8 cellular contexts compared by ENCODE assay signal in genomic region chr11:65111537-65112225, GRCh38. TPM values are rescaled to one million over a fixed set of nuclear protein-coding genes. Genes with fewer than 3 reads are reported as not detected.
A peak's percentile ranks its signal among the peaks of the same experiment; 100 is the strongest.
DNase-seq lines count a peak whose midpoint lies in the region; ATAC-seq, FAIRE-seq and TF ChIP-seq lines count a peak whose summit lies in the region.

Gene TM7SF2 (plus strand): TSS chr11:65111872. CDS start chr11:65112016, 144 bp downstream.

- peaks cover 0 to 54% (median 25%) of the 10 kb centered on the region in 4 donors for H3K4me1 Mint-ChIP-seq in CD4-positive, CD25-positive, alpha-beta regulatory T cell

- H3K36me3 Mint-ChIP-seq in CD4-positive, CD25-positive, alpha-beta regulatory T cell = peaks cover 6% of the 10 kb centered on the region

- H4K20me1 ChIP-seq in OCI-LY3 (ENCODE audit: insufficient read depth, low read length) = peaks cover 5% of the 10 kb centered on the region
- no peaks in the 10 kb centered on the region for H4K20me1 ChIP-seq in endothelial cell of umbilical vein (replicated peaks; ENCODE audit: control insufficient read depth, extremely low read depth, insufficient read depth, low read length)

- no peaks in the 10 kb centered on the region for H3K9me1 ChIP-seq in endothelial cell of umbilical vein (replicated peaks; ENCODE audit: control insufficient read depth, extremely low read depth, insufficient read depth, low read length)

- dilution Hi-C loops in endothelial cell of umbilical vein (cut with MboI; ENCODE audit: extremely low pct_ligation_motif_present, low sequenced_read_pairs) = no loop called here

- H3K27ac Mint-ChIP-seq in CD4-positive, CD25-positive, alpha-beta regulatory T cell = peak within 1 kb of the TSS; percentile 89 to 96 (median 90)

- H3K27ac ChIP-seq in CD4-positive, CD25-positive, alpha-beta regulatory T cell (ENCODE audit: insufficient read depth, low read length, poor library complexity, severe bottlenecking) = peak within 1 kb of the TSS; percentile 69
- H3K27ac ChIP-seq in OCI-LY3 (ENCODE audit: low read length) = peak within 1 kb of the TSS; percentile 62
- no peak within 1 kb of the TSS for H3K27ac ChIP-seq in endothelial cell of umbilical vein (ENCODE audit: insufficient read depth, low read depth, low read length)

- TF ChIP-seq CTCF in OCI-LY3 (IDR thresholded peaks at IDR 0.05; ENCODE audit: low read depth, low read length) = no peak
- TF ChIP-seq CTCF in endothelial cell of umbilical vein (IDR thresholded peaks at IDR 0.05; ENCODE audit: extremely low read depth in 1 of 2, insufficient read depth in 1 of 2, low read depth in 1 of 2, low read length in 2 of 2) = no peak

- CTCF ChIA-PET in endothelial cell of umbilical vein (lab: Charles Lee) = interaction anchor here (0.7 to 3.7 kb wide), 12 partner anchors 9 to 324 kb away, joined by 3 to 56 read pairs (median 4); partner anchors contain the start of genes CAPN1, FAU, MRPL49 and SPDYC

- H3K4me3 ChIP-seq in CD4-positive, CD25-positive, alpha-beta regulatory T cell (ENCODE audit: low read depth, low read length) = no peak within 1 kb of the TSS
- H3K4me3 ChIP-seq in OCI-LY3 (ENCODE audit: low read length) (peak within 1 kb of the TSS; percentile 87), endothelial cell of umbilical vein (replicated peaks in 1 of 3; ENCODE audit: insufficient read depth in 1 of 3, low read depth in 1 of 3, low read length in 3 of 3) (peak within 1 kb of the TSS; percentile 33 to 51 (median 47))

- no peaks in the 10 kb centered on the region for H3K27me3 ChIP-seq in CD4-positive, CD25-positive, alpha-beta regulatory T cell (ENCODE audit: control insufficient read depth, insufficient read depth, low read length)
- H3K27me3 ChIP-seq in OCI-LY3 (ENCODE audit: low read depth, low read length) (no peaks in the 10 kb centered on the region), endothelial cell of umbilical vein (ENCODE audit: control insufficient read depth in 2 of 2, insufficient read depth in 2 of 2, low read length in 2 of 2) (no peaks in the 10 kb centered on the region)

- H2AFZ ChIP-seq in OCI-LY3 (ENCODE audit: low read depth, low read length) (peak within 1 kb of the TSS; percentile 66), endothelial cell of umbilical vein (ENCODE audit: low read depth, low read length) (peak within 1 kb of the TSS; percentile 30)

- TF ChIP-seq POLR2A in endothelial cell of umbilical vein (IDR thresholded peaks at IDR 0.05; ENCODE audit: low read depth, low read length) = peak; percentile 85

- FAIRE-seq in endothelial cell of umbilical vein (lab: Jason Lieb, UNC) = peak; percentile 97

- peak; percentile 92 to 97 (median 92) for DNase-seq in CD4-positive, CD25-positive, alpha-beta regulatory T cell
- DNase-seq in HuH-7 (ENCODE audit: low spot score) (peak; percentile 97), activated T-cell treated with anti-CD3 and anti-CD28 coated beads for 24 hours (ENCODE audit: low read depth) (peak; percentile 88), endothelial cell of umbilical vein (ENCODE audit: low read depth, low spot score) (peak; percentile 88), middle frontal gyrus (ENCODE audit: extremely low spot score, low spot score) (peak; percentile 96)
- DNase-seq in stimulated activated CD8-positive, alpha-beta memory T cell treated with anti-CD3 and anti-CD28 coated beads, Interleukin-2, amount 100 ng/mL, for 1 hour (ENCODE audit: low read depth in 2 of 2) = peak; percentile 80 to 89

- peak; percentile 79 to 81 for ATAC-seq in CD4-positive, CD25-positive, alpha-beta regulatory T cell (ENCODE audit: low read depth in 2 of 2)
- ATAC-seq in GM19463 (IDR thresholded peaks at IDR 0.05; ENCODE audit: unreplicated experiment) = peak; percentile 85

- no peaks in the 10 kb centered on the region for H3K9me3 ChIP-seq in CD4-positive, CD25-positive, alpha-beta regulatory T cell (ENCODE audit: control insufficient read depth in 2 of 2, low read length in 2 of 2)
- no peaks in the 10 kb centered on the region for H3K9me3 ChIP-seq in OCI-LY3 (ENCODE audit: insufficient read depth, low read length)
- H3K9me3 ChIP-seq in endothelial cell of umbilical vein (replicated peaks; ENCODE audit: control insufficient read depth, insufficient read depth, low read length) = no peaks in the 10 kb centered on the region

- intact Hi-C loops in endothelial cell of umbilical vein (cut with micrococcal nuclease) = loop anchor here (2.0 to 5.0 kb wide), 5 partner anchors 15 to 194 kb away; partner anchors contain the start of genes ATG2A, CDCA5, SAC3D1 and VPS51

- peak within 1 kb of the TSS; percentile 85 for H3K9ac ChIP-seq in OCI-LY3 (ENCODE audit: low read length)
- peak within 1 kb of the TSS; percentile 38 for H3K9ac ChIP-seq in endothelial cell of umbilical vein (replicated peaks; ENCODE audit: extremely low read depth, insufficient read depth, low read length)

- no peaks in the 10 kb centered on the region for H3K9me3 Mint-ChIP-seq in CD4-positive, CD25-positive, alpha-beta regulatory T cell

- H3K4me1 ChIP-seq in CD4-positive, CD25-positive, alpha-beta regulatory T cell (ENCODE audit: control insufficient read depth, insufficient read depth, low read length, poor library complexity, severe bottlenecking) = peaks cover 46% of the 10 kb centered on the region
- H3K4me1 ChIP-seq in OCI-LY3 (ENCODE audit: low read length) = peaks cover 29% of the 10 kb centered on the region
- H3K4me1 ChIP-seq in endothelial cell of umbilical vein (ENCODE audit: control insufficient read depth, extremely low read depth, insufficient read depth, low read length) = peaks cover 16% of the 10 kb centered on the region

- H3K36me3 ChIP-seq in CD4-positive, CD25-positive, alpha-beta regulatory T cell (ENCODE audit: control insufficient read depth, insufficient read depth, low read length) = peaks cover 16% of the 10 kb centered on the region
- H3K36me3 ChIP-seq in OCI-LY3 (replicated peaks; ENCODE audit: low read depth, low read length) (peaks cover 23% of the 10 kb centered on the region), endothelial cell of umbilical vein (ENCODE audit: control insufficient read depth in 2 of 2, extremely low read depth in 1 of 2, insufficient read depth in 2 of 2, low read length in 2 of 2) (peaks cover 0 to 16% of the 10 kb centered on the region in 2 experiments)

- H3K27me3 Mint-ChIP-seq in CD4-positive, CD25-positive, alpha-beta regulatory T cell = no peaks in the 10 kb centered on the region

- BruUV-seq in endothelial cell of umbilical vein (replicated peaks; lab: Mats Ljungman, UMichigan) = no TSS peak

- H3K4me3 Mint-ChIP-seq in CD4-positive, CD25-positive, alpha-beta regulatory T cell = peak within 1 kb of the TSS; percentile 86 to 96 (median 89)

- peaks cover 21% of the 10 kb centered on the region for H3K79me2 ChIP-seq in OCI-LY3 (ENCODE audit: low read length)
- peaks cover 6% of the 10 kb centered on the region for H3K79me2 ChIP-seq in endothelial cell of umbilical vein (ENCODE audit: control insufficient read depth, insufficient read depth, low read length)

- POLR2A ChIA-PET in endothelial cell of umbilical vein (lab: Charles Lee) = no interaction called here

- H3K4me2 ChIP-seq in OCI-LY3 (ENCODE audit: low read length) = peak within 1 kb of the TSS; percentile 90
- H3K4me2 ChIP-seq in endothelial cell of umbilical vein (ENCODE audit: insufficient read depth, low read length) = peak within 1 kb of the TSS; percentile 43

TF ChIP-seq in endothelial cell of umbilical vein, 7 proteins besides CTCF, POLR2A, EP300 and RAD21:
- TF ChIP-seq FOS (IDR thresholded peaks at IDR 0.05; ENCODE audit: borderline replicate concordance, insufficient read depth, low read length) = no peak
- no peak for TF ChIP-seq EZH2 (IDR thresholded peaks at IDR 0.05; ENCODE audit: borderline replicate concordance, low read depth, low read length, severe bottlenecking)
- TF ChIP-seq POLR2AphosphoS5 (IDR thresholded peaks at IDR 0.05; ENCODE audit: insufficient read depth, low read depth, low read length) = peak; percentile 82
- no peak for TF ChIP-seq GATA2 (IDR thresholded peaks at IDR 0.05; ENCODE audit: insufficient read depth, insufficient read length, low read depth, low read length)

RNA-seq across cellular contexts. Expression of gene TM7SF2, which starts in this region (rescaled TPM):
- total RNA-seq in CD4-positive, CD25-positive, alpha-beta regulatory T cell = 20.2 TPM
- 10 to 100 TPM in 2 of 4 donors, 1 to 10 TPM in 2; 8.0 to 11.1 (median 9.4) TPM for polyA plus RNA-seq in CD4-positive, CD25-positive, alpha-beta regulatory T cell
- total RNA-seq in endothelial cell of umbilical vein = 11.6 and 16.2 TPM in 2 replicates
- 39.5 and 47.1 TPM in 2 replicates for polyA plus RNA-seq in endothelial cell of umbilical vein
- polyA plus RNA-seq in endothelial cell of umbilical vein (2011; cell fraction: cytosol; rRNA removed) = 15.4 and 20.4 TPM in 2 replicates
- 32.1 and 45.2 TPM in 2 replicates for polyA plus RNA-seq in endothelial cell of umbilical vein (2011; cell fraction: nucleus; rRNA removed)
- 7.0 and 7.9 TPM in 2 replicates for polyA plus RNA-seq in endothelial cell of umbilical vein (2012)
- 24.1 and 26.5 TPM in 2 replicates for polyA minus RNA-seq in endothelial cell of umbilical vein
- 4.5 TPM for polyA minus RNA-seq in endothelial cell of umbilical vein (2011; cell fraction: cytosol; rRNA and poly(A)+ RNA removed)
- 13.4 and 13.8 TPM in 2 replicates for polyA minus RNA-seq in endothelial cell of umbilical vein (2011; cell fraction: nucleus; rRNA and poly(A)+ RNA removed)
